In genomic region chr7:25662881-25663588, GRCh38 we compare ENCODE assay signal across 19 cellular contexts.
A peak's percentile ranks its signal among the peaks of the same experiment; 100 is the strongest.
DNase-seq lines count a peak whose midpoint lies in the region; ATAC-seq, FAIRE-seq and TF ChIP-seq lines count a peak whose summit lies in the region.
"Had no signal": no experiment of that assay in that cellular context is flagged by ENCODE, and none has a peak within 500 bp of the region (broad histone marks: within the 10 kb centered on the region; RNA-seq: fewer than 3 reads in every experiment).

No MANE protein-coding gene starts in this region.

- H3K4me3 ChIP-seq in neural progenitor cell (no peak overlapping the region), testis (no peak overlapping the region)
- H3K4me3 ChIP-seq: ascending aorta, colonic mucosa had no signal

- no peaks in the 10 kb centered on the region for H3F3A ChIP-seq in neural progenitor cell (ENCODE audit: low read depth)

- peak; percentile 84 for ATAC-seq in Right ventricle myocardium superior (ENCODE audit: poor library complexity)
- ATAC-seq: HepG2; stimulated activated effector memory CD8-positive, alpha-beta T cell treated with anti-CD3 and anti-CD28 coated beads, Interleukin-12 subunit alpha, Interleukin-12 subunit beta, amount 100 ng/mL, for 72 hours had no signal

- H3K9me3 ChIP-seq in neural progenitor cell (ENCODE audit: low read depth) = no peaks in the 10 kb centered on the region
- no peaks in the 10 kb centered on the region for H3K9me3 ChIP-seq in testis
- H3K9me3 ChIP-seq: ascending aorta, colonic mucosa had no signal

- H3K4me1 ChIP-seq in neural progenitor cell (no peaks in the 10 kb centered on the region), testis (peaks cover 24% of the 10 kb centered on the region)
- H3K4me1 ChIP-seq: colonic mucosa had no signal

- FAIRE-seq in urothelium cell line (lab: Jason Lieb, UNC) = no peak
- FAIRE-seq: HepG2 had no signal

- peaks cover 15% of the 10 kb centered on the region for H3K4me1 Mint-ChIP-seq in neural progenitor cell
- H3K4me1 Mint-ChIP-seq: naive B cell; stimulated activated effector memory CD8-positive, alpha-beta T cell treated with anti-CD3 and anti-CD28 coated beads, Interleukin-12 subunit alpha, Interleukin-12 subunit beta, amount 100 ng/mL, for 72 hours had no signal

- WGBS in testis, 2 donors = 39 to 47% methylated on average over 8 of the region's 8 CpGs

- no peak for TF ChIP-seq CTCF in VCaP (conservative IDR thresholded peaks at IDR 0.05)
- no peak for TF ChIP-seq CTCF in neural progenitor cell (IDR thresholded peaks at IDR 0.05)
- TF ChIP-seq CTCF in testis (IDR thresholded peaks at IDR 0.05) = no peak

- H3K79me2 ChIP-seq in neural progenitor cell (ENCODE audit: low read depth) = no peaks in the 10 kb centered on the region

- peak overlapping the region; percentile 2; the same call in 1 of the 2 replicates for H3K27ac ChIP-seq in VCaP
- H3K27ac ChIP-seq in neural progenitor cell = no peak overlapping the region
- peak overlapping the region; percentile 73 to 87 for H3K27ac ChIP-seq in testis
- H3K27ac ChIP-seq: ascending aorta, colonic mucosa had no signal

- no peaks in the 10 kb centered on the region for H3K27me3 ChIP-seq in neural progenitor cell
- no peaks in the 10 kb centered on the region for H3K27me3 ChIP-seq in testis
- H3K27me3 ChIP-seq: ascending aorta, colonic mucosa had no signal

- no peaks in the 10 kb centered on the region for H3K36me3 Mint-ChIP-seq in neural progenitor cell
- H3K36me3 Mint-ChIP-seq: stimulated activated effector memory CD8-positive, alpha-beta T cell treated with anti-CD3 and anti-CD28 coated beads, Interleukin-12 subunit alpha, Interleukin-12 subunit beta, amount 100 ng/mL, for 72 hours had no signal

- no peak overlapping the region for H3K4me3 Mint-ChIP-seq in neural progenitor cell
- H3K4me3 Mint-ChIP-seq: activated naive CD4-positive, alpha-beta T cell treated with anti-CD3 and anti-CD28 coated beads for 36 hours; naive B cell; stimulated activated effector memory CD8-positive, alpha-beta T cell treated with anti-CD3 and anti-CD28 coated beads, Interleukin-12 subunit alpha, Interleukin-12 subunit beta, amount 100 ng/mL, for 72 hours had no signal

- H3K27ac Mint-ChIP-seq in neural progenitor cell = peak overlapping the region; percentile 25
- H3K27ac Mint-ChIP-seq: activated naive CD4-positive, alpha-beta T cell treated with anti-CD3 and anti-CD28 coated beads for 36 hours; stimulated activated effector memory CD8-positive, alpha-beta T cell treated with anti-CD3 and anti-CD28 coated beads, Interleukin-12 subunit alpha, Interleukin-12 subunit beta, amount 100 ng/mL, for 72 hours had no signal

- H3K4me2 ChIP-seq in neural progenitor cell = no peak overlapping the region

- no peaks in the 10 kb centered on the region for H4K20me1 ChIP-seq in neural progenitor cell (ENCODE audit: low read depth)

- H2AFZ ChIP-seq in neural progenitor cell (replicated peaks) = peak overlapping the region; percentile 82

- intact Hi-C loops in Right ventricle myocardium superior (cut with DNase I) = no loop called here
- intact Hi-C loops in testis (cut with DNase I; ENCODE audit: low total_unique reads) = no loop called here

- H3K27me3 Mint-ChIP-seq in neural progenitor cell (ENCODE audit: insufficient read depth, low read depth) = no peaks in the 10 kb centered on the region

- H3K9me3 Mint-ChIP-seq in neural progenitor cell = no peaks in the 10 kb centered on the region
- H3K9me3 Mint-ChIP-seq: activated naive CD4-positive, alpha-beta T cell treated with anti-CD3 and anti-CD28 coated beads for 36 hours; naive B cell; stimulated activated effector memory CD8-positive, alpha-beta T cell treated with anti-CD3 and anti-CD28 coated beads, Interleukin-12 subunit alpha, Interleukin-12 subunit beta, amount 100 ng/mL, for 72 hours had no signal

- H3K9ac ChIP-seq in neural progenitor cell = no peak overlapping the region

- no peaks in the 10 kb centered on the region for H3K36me3 ChIP-seq in neural progenitor cell
- no peaks in the 10 kb centered on the region for H3K36me3 ChIP-seq in testis (ENCODE audit: low read depth, missing control alignments)
- H3K36me3 ChIP-seq: ascending aorta, colonic mucosa had no signal

- no peak for TF ChIP-seq POLR2A in testis (IDR thresholded peaks at IDR 0.05)

- DNase-seq in Right ventricle myocardium superior (peak; percentile 50), neural progenitor cell (ENCODE audit: low spot score) (no peak), testis (peak; percentile 52), mesenteric fat pad (ENCODE audit: low spot score) (no peak), T-helper 9 cell (no peak), urothelium cell line (ENCODE audit: low spot score) (no peak), SHP77 (lab: John Stamatoyannopoulos, UW) (no peak)
- DNase-seq: activated CD4-positive, alpha-beta T cell treated with anti-CD3 and anti-CD28 coated beads, Interleukin-2, amount 50 U/mL, for 48 hours; activated naive CD4-positive, alpha-beta T cell treated with anti-CD3 and anti-CD28 coated beads for 36 hours; colonic mucosa; naive B cell; NCI-H1436; NCI-H2227 treated with DMSO at 0.1 percent for 48 hours; NK-92 treated with Interleukin-12 subunit alpha and Interleukin-12 subunit beta, amount 100 ng/mL, for 24 hours; RPMI8226 had no signal

Comparison
In these comparisons a context has a peak if more than half of its experiments do, and no peak if none do; other contexts are left out.
1. DNase-seq: peak in Right ventricle myocardium superior (single experiment) and testis (single experiment); none in neural progenitor cell (single experiment), mesenteric fat pad (single experiment), T-helper 9 cell (single experiment), urothelium cell line (single experiment) and SHP77 (0 of 2).